Comparison of ENCODE assay signal across 8 cellular contexts in genomic region chr1:234478152-234478480, GRCh38. TPM values are rescaled to one million over a fixed set of nuclear protein-coding genes. Genes with fewer than 3 reads are reported as not detected.
DNase-seq lines count a peak whose midpoint lies in the region; ATAC-seq and TF ChIP-seq lines count a peak whose summit lies in the region.

No MANE protein-coding gene starts in this region.

- POLR2A ChIA-PET in SK-N-SH (lab: Yijun Ruan, JAX), result interaction anchor here (0.7 to 2.2 kb wide), 8 partner anchors 12 to 430 kb away, joined by 3 to 9 read pairs (median 4); partner anchors contain the start of gene COA6

- H3K36me3 ChIP-seq in HUES64 (ENCODE audit: insufficient read depth, low read length), result no peaks in the 10 kb centered on the region
- H3K36me3 ChIP-seq in SK-N-SH (replicated peaks in 1 of 2; ENCODE audit: control insufficient read depth in 1 of 2, insufficient read depth in 2 of 2, low read length in 1 of 2), result no peaks in the 10 kb centered on the region
- no peaks in the 10 kb centered on the region for H3K36me3 ChIP-seq in iPS-15b (ENCODE audit: control insufficient read depth, insufficient read depth, low read length)
- H3K36me3 ChIP-seq in smooth muscle cell (ENCODE audit: low read depth), result no peaks in the 10 kb centered on the region

- H2AFZ ChIP-seq in SK-N-SH (ENCODE audit: low read depth) (peak overlapping the region; percentile 76; the same call in 1 of the 2 replicates), smooth muscle cell (ENCODE audit: low read depth) (peak overlapping the region; percentile 95)

- H3K4me1 Mint-ChIP-seq in activated naive CD8-positive, alpha-beta T cell treated with anti-CD3 and anti-CD28 coated beads, Interleukin-2, amount 50 U/mL, for 24 hours, result peaks cover 66% of the 10 kb centered on the region

- DNase-seq in ELR (ENCODE audit: low read depth) (peak; percentile 63), SK-N-SH (peak; percentile 82), smooth muscle cell (lab: John Stamatoyannopoulos, UW; ENCODE audit: unreplicated experiment) (no peak), mesenteric fat pad (ENCODE audit: low spot score) (no peak)
- peak; percentile 68 for DNase-seq in activated naive CD8-positive, alpha-beta T cell treated with anti-CD3 and anti-CD28 coated beads, Interleukin-2, amount 50 U/mL, for 24 hours

- H3K9me2 ChIP-seq in SK-N-SH, result no peaks in the 10 kb centered on the region

- no peak for TF ChIP-seq RAD21 in SK-N-SH (IDR thresholded peaks at IDR 0.05; ENCODE audit: low read length)

- TF ChIP-seq CTCF in SK-N-SH (IDR thresholded peaks at IDR 0.05) (no peak), smooth muscle cell (IDR thresholded peaks at IDR 0.05; ENCODE audit: borderline replicate concordance, insufficient read depth, poor library complexity, severe bottlenecking) (no peak)

- H3K9me3 ChIP-seq in HUES64 (ENCODE audit: insufficient read depth, low read depth, low read length) (no peaks in the 10 kb centered on the region), SK-N-SH (no peaks in the 10 kb centered on the region), iPS-15b (ENCODE audit: control insufficient read depth, insufficient read depth, low read length) (no peaks in the 10 kb centered on the region), smooth muscle cell (replicated peaks; ENCODE audit: low read depth) (no peaks in the 10 kb centered on the region)

- CTCF ChIA-PET in SK-N-SH (lab: Yijun Ruan, JAX), result interaction anchor here (0.7 to 2.6 kb wide), 10 partner anchors 9 to 999 kb away, joined by 3 to 21 read pairs (median 3); no protein-coding TSS in a partner anchor

- H3K36me3 Mint-ChIP-seq in activated naive CD8-positive, alpha-beta T cell treated with anti-CD3 and anti-CD28 coated beads, Interleukin-2, amount 50 U/mL, for 24 hours (ENCODE audit: low read depth), result peaks cover 11% of the 10 kb centered on the region

- H3K79me2 ChIP-seq in SK-N-SH (ENCODE audit: insufficient read depth) (peaks cover 27% of the 10 kb centered on the region), smooth muscle cell (ENCODE audit: low read depth) (peaks cover 9% of the 10 kb centered on the region)

- no peak for TF ChIP-seq EP300 in SK-N-SH (IDR thresholded peaks at IDR 0.05; ENCODE audit: borderline replicate concordance in 1 of 2, low read depth in 1 of 2, low read length in 1 of 2)

- H3K4me1 ChIP-seq in HUES64 (ENCODE audit: insufficient read depth, low read length), result peaks cover 24% of the 10 kb centered on the region
- H3K4me1 ChIP-seq in SK-N-SH (ENCODE audit: control insufficient read depth in 1 of 2, insufficient read depth in 2 of 2, low read depth in 1 of 2, low read length in 1 of 2), result peaks cover 8 to 19% of the 10 kb centered on the region in 2 experiments; a peak in 3 of 4 replicates
- H3K4me1 ChIP-seq in iPS-15b (ENCODE audit: control insufficient read depth, insufficient read depth, low read length), result no peaks in the 10 kb centered on the region
- H3K4me1 ChIP-seq in smooth muscle cell (ENCODE audit: low read depth), result peaks cover 7% of the 10 kb centered on the region

- H4K20me1 ChIP-seq in SK-N-SH (ENCODE audit: insufficient read depth) (no peaks in the 10 kb centered on the region), smooth muscle cell (ENCODE audit: low read depth) (no peaks in the 10 kb centered on the region)

- no peaks in the 10 kb centered on the region for H3K9me3 Mint-ChIP-seq in activated naive CD8-positive, alpha-beta T cell treated with anti-CD3 and anti-CD28 coated beads, Interleukin-2, amount 50 U/mL, for 24 hours

- no peaks in the 10 kb centered on the region for H3F3A ChIP-seq in SK-N-SH (replicated peaks; ENCODE audit: insufficient read depth)
- H3F3A ChIP-seq in smooth muscle cell (ENCODE audit: low read depth), result no peaks in the 10 kb centered on the region

- peaks cover 14% of the 10 kb centered on the region for H3K27me3 Mint-ChIP-seq in activated naive CD8-positive, alpha-beta T cell treated with anti-CD3 and anti-CD28 coated beads, Interleukin-2, amount 50 U/mL, for 24 hours

- ATAC-seq in GM21526 (IDR thresholded peaks at IDR 0.05; ENCODE audit: low FRiP score, unreplicated experiment), result peak; percentile 59
- peak; percentile 76 for ATAC-seq in activated naive CD8-positive, alpha-beta T cell treated with anti-CD3 and anti-CD28 coated beads, Interleukin-2, amount 50 U/mL, for 24 hours

- H3K27me3 ChIP-seq in HUES64 (ENCODE audit: insufficient read depth, low read length) (peaks cover 28% of the 10 kb centered on the region), SK-N-SH (ENCODE audit: insufficient read depth) (no peaks in the 10 kb centered on the region), iPS-15b (ENCODE audit: control insufficient read depth, insufficient read depth, low read length) (peaks cover 21% of the 10 kb centered on the region), smooth muscle cell (ENCODE audit: low read depth) (peaks cover 25% of the 10 kb centered on the region)

- H3K4me3 Mint-ChIP-seq in activated naive CD8-positive, alpha-beta T cell treated with anti-CD3 and anti-CD28 coated beads, Interleukin-2, amount 50 U/mL, for 24 hours, result peak overlapping the region; percentile 86

- peak overlapping the region; percentile 90 for H3K9ac ChIP-seq in HUES64 (ENCODE audit: low read depth, low read length)
- peak overlapping the region; percentile 53; the same call in 1 of the 2 replicates for H3K9ac ChIP-seq in SK-N-SH
- no peak overlapping the region for H3K9ac ChIP-seq in iPS-15b (ENCODE audit: low read depth, low read length)
- H3K9ac ChIP-seq in smooth muscle cell (ENCODE audit: low read depth), result no peak overlapping the region

- H3K27ac ChIP-seq in HUES64 (ENCODE audit: low read depth, low read length) (peak overlapping the region; percentile 25; the same call in 1 of the 2 replicates), SK-N-SH (ENCODE audit: low read depth in 2 of 2, low read length in 1 of 2) (peak overlapping the region; percentile 21 to 91; a peak in 3 of 4 replicates), smooth muscle cell (ENCODE audit: low read depth) (no peak overlapping the region)

- WGBS in HUES64, result under 1% methylated on average over 43 of the region's 43 CpGs
- 0% methylated on average over 3 of the region's 43 CpGs for WGBS in SK-N-SH (ENCODE audit: low lambda C conversion rate)
- under 1% methylated on average over 31 of the region's 43 CpGs for WGBS in smooth muscle cell (ENCODE audit: low lambda C conversion rate)

- peak overlapping the region; percentile 77 for H3K27ac Mint-ChIP-seq in activated naive CD8-positive, alpha-beta T cell treated with anti-CD3 and anti-CD28 coated beads, Interleukin-2, amount 50 U/mL, for 24 hours

- H3K4me2 ChIP-seq in SK-N-SH, result peak overlapping the region; percentile 85
- peak overlapping the region; percentile 95 for H3K4me2 ChIP-seq in smooth muscle cell

- H3K4me3 ChIP-seq in HUES64 (ENCODE audit: low read length), result peak overlapping the region; percentile 89
- peak overlapping the region; percentile 73 to 78 for H3K4me3 ChIP-seq in SK-N-SH (ENCODE audit: low read depth in 2 of 2, low read length in 1 of 2)
- peak overlapping the region; percentile 53 for H3K4me3 ChIP-seq in iPS-15b (ENCODE audit: low read depth, low read length)
- H3K4me3 ChIP-seq in smooth muscle cell, result peak overlapping the region; percentile 90

TF ChIP-seq in SK-N-SH, 30 proteins besides CTCF, POLR2A, EP300 and RAD21 (continues in another document):
- no peak for TF ChIP-seq IRF3 (IDR thresholded peaks at IDR 0.05; ENCODE audit: low read depth, low read length)
- no peak for TF ChIP-seq FOSL2 (IDR thresholded peaks at IDR 0.05; ENCODE audit: borderline replicate concordance, low read depth)
- TF ChIP-seq GABPA (IDR thresholded peaks at IDR 0.05; ENCODE audit: low read depth), result no peak
- TF ChIP-seq RCOR1 (IDR thresholded peaks at IDR 0.05; ENCODE audit: low read length), result no peak
- TF ChIP-seq CHD2 (IDR thresholded peaks at IDR 0.05; ENCODE audit: low read length, partially characterized antibody), result no peak
- no peak for TF ChIP-seq ELF1 (IDR thresholded peaks at IDR 0.05)
- no peak for TF ChIP-seq EZH2phosphoT487 (IDR thresholded peaks at IDR 0.05; ENCODE audit: borderline replicate concordance, low read depth)
- TF ChIP-seq USF2 (IDR thresholded peaks at IDR 0.05; ENCODE audit: borderline replicate concordance, low read depth, low read length), result no peak
- TF ChIP-seq SIN3A (IDR thresholded peaks at IDR 0.05; ENCODE audit: borderline replicate concordance, low read depth, low read length), result no peak
- no peak for TF ChIP-seq RXRA (IDR thresholded peaks at IDR 0.05; ENCODE audit: borderline replicate concordance, low read depth)
- TF ChIP-seq MEF2A (IDR thresholded peaks at IDR 0.05; ENCODE audit: borderline replicate concordance, low read depth), result no peak
- no peak for TF ChIP-seq TEAD4 (IDR thresholded peaks at IDR 0.05; ENCODE audit: borderline replicate concordance, insufficient read depth)
- TF ChIP-seq, protein P1, sequence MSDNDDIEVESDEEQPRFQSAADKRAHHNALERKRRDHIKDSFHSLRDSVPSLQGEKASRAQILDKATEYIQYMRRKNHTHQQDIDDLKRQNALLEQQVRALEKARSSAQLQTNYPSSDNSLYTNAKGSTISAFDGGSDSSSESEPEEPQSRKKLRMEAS (IDR thresholded peaks at IDR 0.05; ENCODE audit: low read depth), result 0 out of 2 replicates have a peak, but pooled peaks have one; percentile 20
- no peak for TF ChIP-seq TCF12 (IDR thresholded peaks at IDR 0.05)

RNA-seq across cellular contexts. Expression of gene TARBP1, which starts 0.9 kb away (rescaled TPM):
- polyA plus RNA-seq in HUES64 (2013, experiment 1 of 2), result 21.8 TPM
- 19.6 TPM for polyA plus RNA-seq in HUES64 (2013, experiment 2 of 2)
- 33.0 and 46.1 TPM in 2 replicates for polyA plus RNA-seq in SK-N-SH (2012; rRNA removed)
- 18.7 and 21.0 TPM in 2 replicates for polyA plus RNA-seq in SK-N-SH (2012; cell fraction: cytosol; rRNA removed)
- 146 and 210 TPM in 2 replicates for polyA plus RNA-seq in SK-N-SH (2012; cell fraction: nucleus; rRNA removed)
- total RNA-seq in smooth muscle cell, result 28.9 and 35.6 TPM in 2 replicates
- polyA plus RNA-seq in smooth muscle cell, result 6.1 and 7.8 TPM in 2 replicates
- 19.4 TPM for total RNA-seq in mesenteric fat pad

Comparison
In these comparisons a context has a peak if more than half of its experiments do, and no peak if none do; other contexts are left out.
1. DNase-seq: peak in ELR (single experiment), SK-N-SH (single experiment) and activated naive CD8-positive, alpha-beta T cell treated with anti-CD3 and anti-CD28 coated beads, Interleukin-2, amount 50 U/mL, for 24 hours (single experiment); none in smooth muscle cell (single experiment) and mesenteric fat pad (single experiment).
2. H3K9ac ChIP-seq: peak in HUES64 (single experiment) and SK-N-SH (single experiment); none in iPS-15b (single experiment) and smooth muscle cell (single experiment).
3. Peak in every context shown above with its lines, with median percentiles within 50 percentile points of each other: H3K4me3 ChIP-seq.